21 cellular contexts compared by ENCODE assay signal in the genomic region with DNA sequence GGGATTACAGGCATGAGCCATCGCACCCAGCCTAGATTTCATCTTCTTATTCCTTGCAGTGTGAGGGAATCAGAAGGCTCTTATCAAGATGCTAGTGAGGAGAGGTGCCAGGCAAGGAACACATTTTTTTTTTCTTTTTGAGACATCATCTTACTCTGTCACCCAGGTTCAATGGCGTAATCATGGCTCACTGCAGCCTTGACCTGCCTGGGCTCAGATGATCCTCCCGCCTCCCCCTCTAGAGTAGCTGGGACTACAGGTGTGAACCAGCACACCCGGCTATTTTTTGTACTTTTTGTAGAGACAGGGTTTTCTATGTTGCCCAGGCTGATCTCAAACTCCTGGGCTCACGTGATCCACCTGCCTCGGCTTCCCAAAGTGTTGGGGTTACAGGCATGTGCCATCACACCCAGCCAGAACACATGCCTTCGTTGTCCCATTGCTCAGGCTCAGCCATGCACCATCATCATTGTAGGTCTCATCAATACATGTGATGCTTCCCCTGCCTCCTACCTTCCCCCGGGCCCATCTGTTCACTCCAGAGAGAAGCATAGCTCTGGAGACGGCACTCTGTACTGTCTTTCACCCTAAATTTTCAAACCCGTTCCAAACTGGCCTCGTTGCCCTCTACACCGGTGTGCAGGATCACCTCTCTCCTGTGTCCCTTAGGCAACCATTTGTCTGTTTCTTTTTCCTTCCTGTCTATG. TPM values are rescaled to one million over a fixed set of nuclear protein-coding genes. Genes with fewer than 3 reads are reported as not detected.
DNase-seq lines count a peak whose midpoint lies in the region; ATAC-seq, FAIRE-seq and TF ChIP-seq lines count a peak whose summit lies in the region.
"Had no signal": no experiment of that assay in that cellular context is flagged by ENCODE, and none has a peak within 500 bp of the region (broad histone marks: within the 10 kb centered on the region; RNA-seq: fewer than 3 reads in every experiment).

No MANE protein-coding gene starts in this region.

- H3K4me3 ChIP-seq in K562: no peak overlapping the region
- H3K4me3 ChIP-seq: cardiac muscle cell, dorsolateral prefrontal cortex, heart right ventricle, left lung, prostate gland, thyroid gland had no signal

- intact Hi-C loops in K562 (cut with micrococcal nuclease): loop anchor here (5.0 kb wide), 2 partner anchors 190 to 355 kb away; no protein-coding TSS in a partner anchor

- H3K4me1 ChIP-seq in K562 (replicated peaks in 1 of 2; ENCODE audit: control insufficient read depth in 2 of 2, insufficient read depth in 2 of 2, low read length in 2 of 2): peaks cover 2 to 12% of the 10 kb centered on the region in 2 experiments

- POLR2A ChIA-PET in K562 (lab: Yijun Ruan, JAX): interaction anchor here (0.6 to 6.1 kb wide), 7 partner anchors 9 to 210 kb away, joined by 3 to 50 read pairs (median 4); partner anchors contain the start of genes FLOT1, MDC1 and TUBB

- H3K9ac ChIP-seq in K562 (ENCODE audit: insufficient read depth in 1 of 2, low read depth in 2 of 2, low read length in 2 of 2): no peak overlapping the region

- TF ChIP-seq RAD21 in K562 (CRISPR knock-in tag; conservative IDR thresholded peaks at IDR 0.05 in 1 of 2, IDR thresholded peaks at IDR 0.05 in 1 of 2): no peak

- peaks cover 66% of the 10 kb centered on the region for H3K4me1 Mint-ChIP-seq in stimulated activated naive CD8-positive, alpha-beta T cell treated with anti-CD3 and anti-CD28 coated beads, Interleukin-15, Interleukin-2, amounts not matched to agents 100 ng/mL and 50 ng/mL, for 24 hours (ENCODE audit: low read depth)
- peaks cover 74% of the 10 kb centered on the region for H3K4me1 Mint-ChIP-seq in stimulated activated naive CD8-positive, alpha-beta T cell treated with anti-CD3 and anti-CD28 coated beads, Interleukin-15, amount 100 ng/mL, for 72 hours

- CTCF ChIA-PET in K562 (lab: Yijun Ruan, JAX; ENCODE audit: low intra/inter-chr PET ratio): interaction anchor here (0.7 kb wide), 1 partner anchor 187 kb away, joined by 3 read pairs; no protein-coding TSS in a partner anchor

- TF ChIP-seq EP300 in K562 (IDR thresholded peaks at IDR 0.05; ENCODE audit: low read length): no peak

- no peak for TF ChIP-seq CTCF in K562 (IDR thresholded peaks at IDR 0.05 in 2 of 3, conservative IDR thresholded peaks at IDR 0.05 in 1 of 3; ENCODE audit: insufficient read depth in 2 of 3, low read depth in 1 of 3, low read length in 3 of 3)

- H3K27ac Mint-ChIP-seq in stimulated activated naive CD8-positive, alpha-beta T cell treated with anti-CD3 and anti-CD28 coated beads, Interleukin-15, Interleukin-2, amounts not matched to agents 100 ng/mL and 50 ng/mL, for 24 hours: peak overlapping the region; percentile 45
- no peak overlapping the region for H3K27ac Mint-ChIP-seq in stimulated activated naive CD8-positive, alpha-beta T cell treated with anti-CD3 and anti-CD28 coated beads, Interleukin-15, amount 100 ng/mL, for 72 hours
- H3K27ac Mint-ChIP-seq: activated T-helper 2 cell treated with anti-CD3 and anti-CD28 coated beads, Interferon-gamma antibody, Interleukin-2, Interleukin-4, amounts not matched to agents 10 μg/mL and 5 μg/mL and 100 μg/mL, durations not matched to agents 14 hours and 24 hours and 36 hours; natural killer cell treated with Interleukin-12 subunit alpha and Interleukin-12 subunit beta and Interleukin-15 and Interleukin-18, amount 100 ng/mL, for 72 hours had no signal

- ATAC-seq in stimulated activated naive CD8-positive, alpha-beta T cell treated with anti-CD3 and anti-CD28 coated beads, Interleukin-15, amount 100 ng/mL, for 72 hours: no peak
- no peak for ATAC-seq in K562
- no peak for ATAC-seq in HG03139 (IDR thresholded peaks at IDR 0.05; ENCODE audit: unreplicated experiment)
- ATAC-seq: heart right ventricle; left lung; natural killer cell treated with Interleukin-12 subunit alpha and Interleukin-12 subunit beta and Interleukin-15 and Interleukin-18, amount 100 ng/mL, for 72 hours; SK-N-SH treated with all-trans-retinoic acid at 6 μM for 48 hours had no signal

- H3K27ac ChIP-seq in K562 (ENCODE audit: extremely low read depth, low read depth, low read length): no peak overlapping the region
- H3K27ac ChIP-seq: cardiac muscle cell, heart right ventricle, left lung, prostate gland, thyroid gland had no signal

- no peaks in the 10 kb centered on the region for H3K9me3 ChIP-seq in K562 (replicated peaks; ENCODE audit: control insufficient read depth, insufficient read depth, low read depth, low read length)
- H3K9me3 ChIP-seq: heart right ventricle, left lung, prostate gland, thyroid gland had no signal

- peaks cover 77% of the 10 kb centered on the region for H3K36me3 ChIP-seq in K562 (ENCODE audit: control insufficient read depth, insufficient read depth, low read length)
- H3K36me3 ChIP-seq: prostate gland had no signal

- peaks cover 5% of the 10 kb centered on the region; the same call in 2 of the 3 replicates for H3K79me2 ChIP-seq in K562 (ENCODE audit: control insufficient read depth, insufficient read depth, low read length)

- FAIRE-seq in K562 (lab: Jason Lieb, UNC): no peak

- 89% methylated on average over 12 of the region's 12 CpGs for WGBS in K562 (ENCODE audit: insufficient coverage, low coverage, missing lambda C conversion rate)

- TF ChIP-seq POLR2A in K562 (conservative IDR thresholded peaks at IDR 0.05): no peak

- no peaks in the 10 kb centered on the region for H3K9me1 ChIP-seq in K562 (ENCODE audit: control insufficient read depth, insufficient read depth, low read length)

- peaks cover 45% of the 10 kb centered on the region for H3K36me3 Mint-ChIP-seq in stimulated activated naive CD8-positive, alpha-beta T cell treated with anti-CD3 and anti-CD28 coated beads, Interleukin-15, Interleukin-2, amounts not matched to agents 100 ng/mL and 50 ng/mL, for 24 hours (ENCODE audit: low read depth)

- H4K20me1 ChIP-seq in K562 (replicated peaks; ENCODE audit: control insufficient read depth, insufficient read depth, low read length): 0 out of 2 replicates have a peak, but pooled peaks cover 4% of the 10 kb centered on the region

- H2AFZ ChIP-seq in K562 (ENCODE audit: low read depth, low read length): no peak overlapping the region

- H3K27me3 ChIP-seq in K562 (ENCODE audit: control insufficient read depth in 2 of 2, insufficient read depth in 2 of 2, low read length in 2 of 2): no peaks in the 10 kb centered on the region
- H3K27me3 ChIP-seq: cardiac muscle cell, dorsolateral prefrontal cortex, heart right ventricle, left lung, thyroid gland had no signal

- in situ Hi-C loops in K562 (cut with MboI): no loop called here

- H3K9me3 Mint-ChIP-seq in stimulated activated naive CD8-positive, alpha-beta T cell treated with anti-CD3 and anti-CD28 coated beads, Interleukin-15, Interleukin-2, amounts not matched to agents 100 ng/mL and 50 ng/mL, for 24 hours: no peaks in the 10 kb centered on the region
- H3K9me3 Mint-ChIP-seq in stimulated activated naive CD8-positive, alpha-beta T cell treated with anti-CD3 and anti-CD28 coated beads, Interleukin-15, amount 100 ng/mL, for 72 hours: peaks cover 0 to 5% of the 10 kb centered on the region in 2 donors
- H3K9me3 Mint-ChIP-seq: activated T-helper 2 cell treated with anti-CD3 and anti-CD28 coated beads, Interferon-gamma antibody, Interleukin-2, Interleukin-4, amounts not matched to agents 10 μg/mL and 5 μg/mL and 100 μg/mL, durations not matched to agents 14 hours and 24 hours and 36 hours; CD4-positive, CD25-positive, alpha-beta regulatory T cell; natural killer cell treated with Interleukin-12 subunit alpha and Interleukin-12 subunit beta and Interleukin-15 and Interleukin-18, amount 100 ng/mL, for 72 hours had no signal

- no peak overlapping the region for H3K4me2 ChIP-seq in K562 (ENCODE audit: insufficient read depth, low read length)

- H3K4me3 Mint-ChIP-seq in stimulated activated naive CD8-positive, alpha-beta T cell treated with anti-CD3 and anti-CD28 coated beads, Interleukin-15, Interleukin-2, amounts not matched to agents 100 ng/mL and 50 ng/mL, for 24 hours: no peak overlapping the region
- H3K4me3 Mint-ChIP-seq in stimulated activated naive CD8-positive, alpha-beta T cell treated with anti-CD3 and anti-CD28 coated beads, Interleukin-15, amount 100 ng/mL, for 72 hours: no peak overlapping the region
- H3K4me3 Mint-ChIP-seq: natural killer cell treated with Interleukin-12 subunit alpha and Interleukin-12 subunit beta and Interleukin-15 and Interleukin-18, amount 100 ng/mL, for 72 hours had no signal

- H3K27me3 Mint-ChIP-seq in stimulated activated naive CD8-positive, alpha-beta T cell treated with anti-CD3 and anti-CD28 coated beads, Interleukin-15, Interleukin-2, amounts not matched to agents 100 ng/mL and 50 ng/mL, for 24 hours: no peaks in the 10 kb centered on the region
- H3K27me3 Mint-ChIP-seq in stimulated activated naive CD8-positive, alpha-beta T cell treated with anti-CD3 and anti-CD28 coated beads, Interleukin-15, amount 100 ng/mL, for 72 hours: no peaks in the 10 kb centered on the region
- H3K27me3 Mint-ChIP-seq: CD4-positive, CD25-positive, alpha-beta regulatory T cell; natural killer cell treated with Interleukin-12 subunit alpha and Interleukin-12 subunit beta and Interleukin-15 and Interleukin-18, amount 100 ng/mL, for 72 hours had no signal

- BruUV-seq in K562 (replicated peaks; lab: Mats Ljungman, UMichigan): no TSS peak

- DNase-seq in stimulated activated naive CD8-positive, alpha-beta T cell treated with anti-CD3 and anti-CD28 coated beads, Interleukin-15, amount 100 ng/mL, for 72 hours: no peak
- DNase-seq in K562 (ENCODE audit: extremely low read depth in 1 of 4, low spot score in 3 of 4): no peak
- no peak for DNase-seq in occipital lobe (lab: John Stamatoyannopoulos, UW)
- no peak for DNase-seq in DMS114 treated with DMSO at 0.1 percent for 48 hours (lab: John Stamatoyannopoulos, UW; ENCODE audit: unreplicated experiment)
- DNase-seq: activated CD4-positive, alpha-beta T cell treated with anti-CD3 and anti-CD28 coated beads for 1 hour; CD4-positive, CD25-positive, alpha-beta regulatory T cell; dorsolateral prefrontal cortex; GF-D8; heart right ventricle; left lung; NCI-H1417 treated with DMSO at 0.1 percent for 48 hours; NCI-H524 treated with DMSO at 0.1 percent for 48 hours; stimulated activated naive CD4-positive, alpha-beta T cell; thyroid gland had no signal

RNA-seq across cellular contexts. Expression of gene FLOT1, which starts 10.1 kb away (rescaled TPM):
- total RNA-seq in K562 (2011; cell fraction: chromatin; rRNA removed; ENCODE audit: low replicate concordance): 164 and 277 TPM in 2 replicates
- total RNA-seq in K562 (2011; cell fraction: nucleolus; rRNA removed): 152 and 165 TPM in 2 replicates
- 155 and 194 TPM in 2 replicates for total RNA-seq in K562 (2011; cell fraction: nucleoplasm; rRNA removed)
- total RNA-seq in K562 (2014; rRNA removed): 118 and 131 TPM in 2 replicates
- total RNA-seq in K562 (2014; rRNA removed; fragmentation: Illumina TruSeq; extraction: Trizol): 84.7 and 84.8 TPM in 2 replicates
- total RNA-seq in K562 (2015; rRNA removed; fragmentation: Illumina TruSeq; extraction: Trizol): 101 and 102 TPM in 2 replicates
- 124 and 127 TPM in 2 replicates for total RNA-seq in K562 (2021)
- 131 and 154 TPM in 2 replicates for polyA plus RNA-seq in K562 (2011; rRNA removed)
- 144 and 149 TPM in 2 replicates for polyA plus RNA-seq in K562 (2011; cell fraction: cytosol; rRNA removed)
- 209 and 233 TPM in 2 replicates for polyA plus RNA-seq in K562 (2011; cell fraction: nucleus; rRNA removed)
- 135 and 272 TPM in 2 replicates for polyA plus RNA-seq in K562 (2012)
- polyA plus RNA-seq in K562 (2014; fragmentation: Illumina TruSeq; extraction: Trizol): 138 and 144 TPM in 2 replicates
- 10 to 100 TPM; 11.7 to 12.0 TPM for polyA plus RNA-seq in K562 (2014; fragmentation: Nextera tagmentation; extraction: Ambion mirVana)
- polyA plus RNA-seq in K562 (2014; rRNA removed): 149 and 174 TPM in 2 replicates
- 122 and 132 TPM in 2 replicates for polyA minus RNA-seq in K562 (2011; rRNA and poly(A)+ RNA removed)
- polyA minus RNA-seq in K562 (2011; cell fraction: cytosol; rRNA and poly(A)+ RNA removed): 72.2 and 76.2 TPM in 2 replicates
- 38.5 and 58.5 TPM in 2 replicates for polyA minus RNA-seq in K562 (2011; cell fraction: nucleus; rRNA and poly(A)+ RNA removed)
- 43.4 TPM for total RNA-seq in occipital lobe

RNA-seq across cellular contexts. Expression of gene IER3, which starts 12.0 kb away (rescaled TPM):
- 15.2 and 21.4 TPM in 2 replicates for total RNA-seq in K562 (2011; cell fraction: chromatin; rRNA removed; ENCODE audit: low replicate concordance)
- 22.4 and 29.0 TPM in 2 replicates for total RNA-seq in K562 (2011; cell fraction: nucleolus; rRNA removed)
- total RNA-seq in K562 (2011; cell fraction: nucleoplasm; rRNA removed): 21.0 and 27.1 TPM in 2 replicates
- total RNA-seq in K562 (2014; rRNA removed): 18.7 and 24.7 TPM in 2 replicates
- 8.0 and 8.2 TPM in 2 replicates for total RNA-seq in K562 (2014; rRNA removed; fragmentation: Illumina TruSeq; extraction: Trizol)
- total RNA-seq in K562 (2015; rRNA removed; fragmentation: Illumina TruSeq; extraction: Trizol): 13.0 and 15.1 TPM in 2 replicates
- 23.4 and 24.1 TPM in 2 replicates for total RNA-seq in K562 (2021)
- polyA plus RNA-seq in K562 (2011; rRNA removed): 8.8 and 11.5 TPM in 2 replicates
- 9.9 and 20.6 TPM in 2 replicates for polyA plus RNA-seq in K562 (2011; cell fraction: cytosol; rRNA removed)
- polyA plus RNA-seq in K562 (2011; cell fraction: nucleus; rRNA removed): 25.7 and 32.6 TPM in 2 replicates
- 30.7 and 77.8 TPM in 2 replicates for polyA plus RNA-seq in K562 (2012)
- polyA plus RNA-seq in K562 (2014; fragmentation: Illumina TruSeq; extraction: Trizol): 11.4 and 12.5 TPM in 2 replicates
- polyA plus RNA-seq in K562 (2014; fragmentation: Nextera tagmentation; extraction: Ambion mirVana): 1 to 10 TPM; 1.5 to 1.7 TPM
- polyA plus RNA-seq in K562 (2014; rRNA removed): 26.0 and 30.0 TPM in 2 replicates
- 3.8 and 6.5 TPM in 2 replicates for polyA minus RNA-seq in K562 (2011; rRNA and poly(A)+ RNA removed)
- polyA minus RNA-seq in K562 (2011; cell fraction: cytosol; rRNA and poly(A)+ RNA removed): 5.3 and 6.8 TPM in 2 replicates
- 9.7 and 12.9 TPM in 2 replicates for polyA minus RNA-seq in K562 (2011; cell fraction: nucleus; rRNA and poly(A)+ RNA removed)
- total RNA-seq in occipital lobe: 3.0 TPM

RNA-seq across cellular contexts. Expression of gene TUBB, which starts 12.2 kb away (rescaled TPM):
- 127 and 264 TPM in 2 replicates for total RNA-seq in K562 (2011; cell fraction: chromatin; rRNA removed; ENCODE audit: low replicate concordance)
- total RNA-seq in K562 (2011; cell fraction: nucleolus; rRNA removed): 272 and 276 TPM in 2 replicates
- total RNA-seq in K562 (2011; cell fraction: nucleoplasm; rRNA removed): 270 and 313 TPM in 2 replicates
- total RNA-seq in K562 (2014; rRNA removed): 1,062 and 1,409 TPM in 2 replicates
- total RNA-seq in K562 (2014; rRNA removed; fragmentation: Illumina TruSeq; extraction: Trizol): 863 and 971 TPM in 2 replicates
- total RNA-seq in K562 (2015; rRNA removed; fragmentation: Illumina TruSeq; extraction: Trizol): 1,443 and 1,478 TPM in 2 replicates
- 1,495 and 1,529 TPM in 2 replicates for total RNA-seq in K562 (2021)
- polyA plus RNA-seq in K562 (2011; rRNA removed): 2,369 and 2,705 TPM in 2 replicates
- 2,776 and 3,265 TPM in 2 replicates for polyA plus RNA-seq in K562 (2011; cell fraction: cytosol; rRNA removed)
- polyA plus RNA-seq in K562 (2011; cell fraction: nucleus; rRNA removed): 619 and 708 TPM in 2 replicates
- 1,523 and 1,878 TPM in 2 replicates for polyA plus RNA-seq in K562 (2012)
- polyA plus RNA-seq in K562 (2014; fragmentation: Illumina TruSeq; extraction: Trizol): 2,541 and 2,870 TPM in 2 replicates
- 1,000 to 10,000 TPM; 1,106 to 1,864 TPM for polyA plus RNA-seq in K562 (2014; fragmentation: Nextera tagmentation; extraction: Ambion mirVana)
- 1,462 and 1,903 TPM in 2 replicates for polyA plus RNA-seq in K562 (2014; rRNA removed)
- 1,764 and 2,070 TPM in 2 replicates for polyA minus RNA-seq in K562 (2011; rRNA and poly(A)+ RNA removed)
- polyA minus RNA-seq in K562 (2011; cell fraction: cytosol; rRNA and poly(A)+ RNA removed): 880 and 960 TPM in 2 replicates
- 140 and 261 TPM in 2 replicates for polyA minus RNA-seq in K562 (2011; cell fraction: nucleus; rRNA and poly(A)+ RNA removed)
- total RNA-seq in occipital lobe: 1,190 TPM

RNA-seq across cellular contexts. Expression of gene MDC1, which starts 15.3 kb away (rescaled TPM):
- 79.5 and 80.7 TPM in 2 replicates for total RNA-seq in K562 (2011; cell fraction: chromatin; rRNA removed; ENCODE audit: low replicate concordance)
- total RNA-seq in K562 (2011; cell fraction: nucleolus; rRNA removed): 47.5 and 50.5 TPM in 2 replicates
- 62.0 and 85.1 TPM in 2 replicates for total RNA-seq in K562 (2011; cell fraction: nucleoplasm; rRNA removed)
- total RNA-seq in K562 (2014; rRNA removed): 15.7 and 24.3 TPM in 2 replicates
- 20.0 and 25.5 TPM in 2 replicates for total RNA-seq in K562 (2014; rRNA removed; fragmentation: Illumina TruSeq; extraction: Trizol)
- 15.6 and 18.2 TPM in 2 replicates for total RNA-seq in K562 (2015; rRNA removed; fragmentation: Illumina TruSeq; extraction: Trizol)
- total RNA-seq in K562 (2021): 96.8 and 114 TPM in 2 replicates
- polyA plus RNA-seq in K562 (2011; rRNA removed): 21.5 and 55.8 TPM in 2 replicates
- 28.0 and 35.1 TPM in 2 replicates for polyA plus RNA-seq in K562 (2011; cell fraction: cytosol; rRNA removed)
- polyA plus RNA-seq in K562 (2011; cell fraction: nucleus; rRNA removed): 105 and 141 TPM in 2 replicates
- polyA plus RNA-seq in K562 (2012): 68.1 and 105 TPM in 2 replicates
- 72.9 and 95.4 TPM in 2 replicates for polyA plus RNA-seq in K562 (2014; fragmentation: Illumina TruSeq; extraction: Trizol)
- polyA plus RNA-seq in K562 (2014; fragmentation: Nextera tagmentation; extraction: Ambion mirVana): 1 to 10 TPM; 8.2 to 8.8 TPM
- 31.3 and 35.0 TPM in 2 replicates for polyA plus RNA-seq in K562 (2014; rRNA removed)
- 24.0 and 34.6 TPM in 2 replicates for polyA minus RNA-seq in K562 (2011; rRNA and poly(A)+ RNA removed)
- 56.9 and 94.9 TPM in 2 replicates for polyA minus RNA-seq in K562 (2011; cell fraction: cytosol; rRNA and poly(A)+ RNA removed)
- polyA minus RNA-seq in K562 (2011; cell fraction: nucleus; rRNA and poly(A)+ RNA removed): 16.4 and 27.8 TPM in 2 replicates
- total RNA-seq in occipital lobe: 12.5 TPM

RNA-seq across cellular contexts. Expression of gene NRM, which starts 41.6 kb away (rescaled TPM):
- 17.1 and 42.3 TPM in 2 replicates for total RNA-seq in K562 (2011; cell fraction: chromatin; rRNA removed; ENCODE audit: low replicate concordance)
- total RNA-seq in K562 (2011; cell fraction: nucleolus; rRNA removed): 41.3 and 48.0 TPM in 2 replicates
- total RNA-seq in K562 (2011; cell fraction: nucleoplasm; rRNA removed): 51.0 and 61.6 TPM in 2 replicates
- total RNA-seq in K562 (2014; rRNA removed) (9.7 and 12.4 TPM in 2 replicates), K562 (2014; rRNA removed; fragmentation: Illumina TruSeq; extraction: Trizol) (10.6 and 14.4 TPM in 2 replicates), K562 (2015; rRNA removed; fragmentation: Illumina TruSeq; extraction: Trizol) (17.4 and 18.1 TPM in 2 replicates), K562 (2021) (32.9 and 35.7 TPM in 2 replicates), occipital lobe (1.2 TPM)
- polyA plus RNA-seq in K562 (2011; rRNA removed) (12.6 and 22.9 TPM in 2 replicates), K562 (2014; fragmentation: Illumina TruSeq; extraction: Trizol) (57.9 and 58.2 TPM in 2 replicates), K562 (2014; fragmentation: Nextera tagmentation; extraction: Ambion mirVana) (10 to 100 TPM; 16.1 to 18.6 TPM), K562 (2014; rRNA removed) (19.4 and 22.5 TPM in 2 replicates)
- 26.4 and 41.5 TPM in 2 replicates for polyA plus RNA-seq in K562 (2011; cell fraction: cytosol; rRNA removed)
- 28.3 and 48.5 TPM in 2 replicates for polyA plus RNA-seq in K562 (2011; cell fraction: nucleus; rRNA removed)
- polyA plus RNA-seq in K562 (2012): 45.0 and 59.0 TPM in 2 replicates
- 14.4 and 15.0 TPM in 2 replicates for polyA minus RNA-seq in K562 (2011; rRNA and poly(A)+ RNA removed)
- polyA minus RNA-seq in K562 (2011; cell fraction: cytosol; rRNA and poly(A)+ RNA removed): 19.7 and 29.2 TPM in 2 replicates
- 12.0 and 14.7 TPM in 2 replicates for polyA minus RNA-seq in K562 (2011; cell fraction: nucleus; rRNA and poly(A)+ RNA removed)
